ENCODE assay signal across 1 cellular context in the genomic region with DNA sequence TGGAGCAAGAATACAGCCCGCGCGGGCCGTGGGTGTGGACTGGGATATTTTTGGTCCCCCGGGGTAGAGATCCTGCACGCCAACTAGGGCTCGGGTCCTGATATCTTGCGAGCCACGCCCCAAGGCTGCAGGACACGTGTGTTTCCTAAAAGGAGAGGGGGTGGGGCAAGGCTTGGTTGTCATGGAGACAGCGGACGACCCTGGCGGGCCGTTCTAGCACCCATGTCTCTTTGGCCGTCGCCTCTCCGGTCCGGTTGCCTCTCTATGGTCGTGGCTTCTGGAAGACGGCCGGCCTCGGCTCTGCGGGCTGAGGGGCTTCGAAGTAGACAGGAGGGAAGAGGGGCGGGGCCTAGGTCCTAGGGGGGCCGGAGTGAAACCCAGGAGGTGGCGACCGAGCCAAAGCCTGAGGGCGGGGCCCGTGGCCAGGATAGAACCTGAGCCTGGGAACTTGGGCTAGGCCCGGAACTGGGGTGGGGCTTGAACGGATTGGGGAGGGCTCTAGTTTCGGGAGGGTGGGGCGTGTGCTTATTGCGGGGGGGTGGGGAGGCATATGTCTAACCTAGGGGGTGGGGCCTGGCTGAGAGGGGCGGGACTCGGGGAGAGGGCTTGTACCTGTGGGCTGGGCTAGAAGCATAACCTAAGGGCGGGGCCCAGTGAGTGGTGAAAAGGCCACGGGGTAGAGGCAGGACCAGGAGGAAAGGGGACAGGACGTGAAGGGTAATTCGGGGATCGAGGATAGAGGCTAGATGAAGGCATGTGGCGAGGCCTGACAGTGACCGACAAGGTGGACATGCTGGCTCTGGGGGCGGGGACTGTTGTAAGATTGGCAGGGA.
TF ChIP-seq lines count a peak whose summit lies in the region.

No MANE protein-coding gene starts in this region.

TF ChIP-seq in HEK293, 187 proteins besides CTCF, POLR2A, EP300 and RAD21 (continued from another document):
- TF ChIP-seq, protein P1, sequence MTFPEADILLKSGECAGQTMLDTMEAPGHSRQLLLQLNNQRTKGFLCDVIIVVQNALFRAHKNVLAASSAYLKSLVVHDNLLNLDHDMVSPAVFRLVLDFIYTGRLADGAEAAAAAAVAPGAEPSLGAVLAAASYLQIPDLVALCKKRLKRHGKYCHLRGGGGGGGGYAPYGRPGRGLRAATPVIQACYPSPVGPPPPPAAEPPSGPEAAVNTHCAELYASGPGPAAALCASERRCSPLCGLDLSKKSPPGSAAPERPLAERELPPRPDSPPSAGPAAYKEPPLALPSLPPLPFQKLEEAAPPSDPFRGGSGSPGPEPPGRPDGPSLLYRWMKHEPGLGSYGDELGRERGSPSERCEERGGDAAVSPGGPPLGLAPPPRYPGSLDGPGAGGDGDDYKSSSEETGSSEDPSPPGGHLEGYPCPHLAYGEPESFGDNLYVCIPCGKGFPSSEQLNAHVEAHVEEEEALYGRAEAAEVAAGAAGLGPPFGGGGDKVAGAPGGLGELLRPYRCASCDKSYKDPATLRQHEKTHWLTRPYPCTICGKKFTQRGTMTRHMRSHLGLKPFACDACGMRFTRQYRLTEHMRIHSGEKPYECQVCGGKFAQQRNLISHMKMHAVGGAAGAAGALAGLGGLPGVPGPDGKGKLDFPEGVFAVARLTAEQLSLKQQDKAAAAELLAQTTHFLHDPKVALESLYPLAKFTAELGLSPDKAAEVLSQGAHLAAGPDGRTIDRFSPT (tag by site-specific recombination; IDR thresholded peaks at IDR 0.05): no peak
- TF ChIP-seq ZNF623 (tag by site-specific recombination; IDR thresholded peaks at IDR 0.05) (no peak), ZXDB (tag by site-specific recombination; IDR thresholded peaks at IDR 0.05) (0 out of 2 replicates have a peak, but pooled peaks have one; percentile 14), KLF9 (tag by site-specific recombination; IDR thresholded peaks at IDR 0.05; ENCODE audit: low read depth) (peak; percentile 93), KLF10 (tag by site-specific recombination; IDR thresholded peaks at IDR 0.05) (peak; percentile 85), EGR2 (tag by site-specific recombination; IDR thresholded peaks at IDR 0.05; ENCODE audit: low read depth) (peak; percentile 58; the same call in 1 of the 2 replicates), ZNF549 (tag by site-specific recombination; IDR thresholded peaks at IDR 0.05) (no peak), ZNF184 (tag by site-specific recombination; IDR thresholded peaks at IDR 0.05) (no peak), ZNF548 (tag by site-specific recombination; IDR thresholded peaks at IDR 0.05) (no peak), ZNF2 (tag by site-specific recombination; IDR thresholded peaks at IDR 0.05) (no peak), HOXD13 (CRISPR knock-in tag; IDR thresholded peaks at IDR 0.05; ENCODE audit: borderline replicate concordance) (no peak), ZBTB20 (tag by site-specific recombination; IDR thresholded peaks at IDR 0.05) (no peak), KLF7 (tag by site-specific recombination; IDR thresholded peaks at IDR 0.05; ENCODE audit: borderline replicate concordance) (peak; percentile 47; the same call in 1 of the 2 replicates), ZNF660 (tag by site-specific recombination; IDR thresholded peaks at IDR 0.05) (0 out of 2 replicates have a peak, but pooled peaks have one; percentile 32), ZNF600 (tag by site-specific recombination; IDR thresholded peaks at IDR 0.05) (peak; percentile 96), ZBTB7A (tag by site-specific recombination; IDR thresholded peaks at IDR 0.05; ENCODE audit: low read depth) (no peak), ZNF394 (tag by site-specific recombination; IDR thresholded peaks at IDR 0.05; ENCODE audit: borderline replicate concordance) (0 out of 2 replicates have a peak, but pooled peaks have one; percentile 34), ZSCAN30 (tag by site-specific recombination; IDR thresholded peaks at IDR 0.05) (no peak), ZNF175 (tag by site-specific recombination; IDR thresholded peaks at IDR 0.05) (no peak), ZNF768 (tag by site-specific recombination; IDR thresholded peaks at IDR 0.05) (no peak), ZNF174 (tag by site-specific recombination; IDR thresholded peaks at IDR 0.05) (no peak), ZFP3 (tag by site-specific recombination; IDR thresholded peaks at IDR 0.05; ENCODE audit: low read depth) (no peak), GLIS1 (tag by site-specific recombination; IDR thresholded peaks at IDR 0.05) (peak; percentile 82), ZNF501 (tag by site-specific recombination; IDR thresholded peaks at IDR 0.05) (no peak), SP7 (tag by site-specific recombination; IDR thresholded peaks at IDR 0.05) (0 out of 2 replicates have a peak, but pooled peaks have one; percentile 12), HOXA7 (CRISPR knock-in tag; IDR thresholded peaks at IDR 0.05; ENCODE audit: borderline replicate concordance) (no peak), ZNF221 (tag by site-specific recombination; IDR thresholded peaks at IDR 0.05; ENCODE audit: borderline replicate concordance) (no peak), ZNF561 (tag by site-specific recombination; IDR thresholded peaks at IDR 0.05; ENCODE audit: borderline replicate concordance) (peak; percentile 86), ZFP41 (tag by site-specific recombination; IDR thresholded peaks at IDR 0.05; ENCODE audit: borderline replicate concordance) (no peak), OSR2 (tag by site-specific recombination; IDR thresholded peaks at IDR 0.05) (no peak), ZNF292 (tag by site-specific recombination; IDR thresholded peaks at IDR 0.05; ENCODE audit: borderline replicate concordance, low read depth) (no peak), SP3 (tag by site-specific recombination; IDR thresholded peaks at IDR 0.05) (peak; percentile 79), KLF16 (tag by site-specific recombination; IDR thresholded peaks at IDR 0.05) (peak; percentile 76), ZNF341 (tag by site-specific recombination; IDR thresholded peaks at IDR 0.05; ENCODE audit: low read depth) (peak; percentile 50; the same call in 1 of the 2 replicates), KLF8 (tag by site-specific recombination; IDR thresholded peaks at IDR 0.05) (peak; percentile 50; the same call in 1 of the 2 replicates)
- TF ChIP-seq, protein P2, sequence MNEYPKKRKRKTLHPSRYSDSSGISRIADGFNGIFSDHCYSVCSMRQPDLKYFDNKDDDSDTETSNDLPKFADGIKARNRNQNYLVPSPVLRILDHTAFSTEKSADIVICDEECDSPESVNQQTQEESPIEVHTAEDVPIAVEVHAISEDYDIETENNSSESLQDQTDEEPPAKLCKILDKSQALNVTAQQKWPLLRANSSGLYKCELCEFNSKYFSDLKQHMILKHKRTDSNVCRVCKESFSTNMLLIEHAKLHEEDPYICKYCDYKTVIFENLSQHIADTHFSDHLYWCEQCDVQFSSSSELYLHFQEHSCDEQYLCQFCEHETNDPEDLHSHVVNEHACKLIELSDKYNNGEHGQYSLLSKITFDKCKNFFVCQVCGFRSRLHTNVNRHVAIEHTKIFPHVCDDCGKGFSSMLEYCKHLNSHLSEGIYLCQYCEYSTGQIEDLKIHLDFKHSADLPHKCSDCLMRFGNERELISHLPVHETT (tag by site-specific recombination; IDR thresholded peaks at IDR 0.05): no peak
- TF ChIP-seq, protein P3, sequence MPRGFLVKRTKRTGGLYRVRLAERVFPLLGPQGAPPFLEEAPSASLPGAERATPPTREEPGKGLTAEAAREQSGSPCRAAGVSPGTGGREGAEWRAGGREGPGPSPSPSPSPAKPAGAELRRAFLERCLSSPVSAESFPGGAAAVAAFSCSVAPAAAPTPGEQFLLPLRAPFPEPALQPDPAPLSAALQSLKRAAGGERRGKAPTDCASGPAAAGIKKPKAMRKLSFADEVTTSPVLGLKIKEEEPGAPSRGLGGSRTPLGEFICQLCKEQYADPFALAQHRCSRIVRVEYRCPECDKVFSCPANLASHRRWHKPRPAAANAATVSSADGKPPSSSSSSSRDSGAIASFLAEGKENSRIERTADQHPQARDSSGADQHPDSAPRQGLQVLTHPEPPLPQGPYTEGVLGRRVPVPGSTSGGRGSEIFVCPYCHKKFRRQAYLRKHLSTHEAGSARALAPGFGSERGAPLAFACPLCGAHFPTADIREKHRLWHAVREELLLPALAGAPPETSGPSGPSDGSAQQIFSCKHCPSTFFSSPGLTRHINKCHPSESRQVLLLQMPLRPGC (tag by site-specific recombination; IDR thresholded peaks at IDR 0.05): no peak
- TF ChIP-seq, protein P4, sequence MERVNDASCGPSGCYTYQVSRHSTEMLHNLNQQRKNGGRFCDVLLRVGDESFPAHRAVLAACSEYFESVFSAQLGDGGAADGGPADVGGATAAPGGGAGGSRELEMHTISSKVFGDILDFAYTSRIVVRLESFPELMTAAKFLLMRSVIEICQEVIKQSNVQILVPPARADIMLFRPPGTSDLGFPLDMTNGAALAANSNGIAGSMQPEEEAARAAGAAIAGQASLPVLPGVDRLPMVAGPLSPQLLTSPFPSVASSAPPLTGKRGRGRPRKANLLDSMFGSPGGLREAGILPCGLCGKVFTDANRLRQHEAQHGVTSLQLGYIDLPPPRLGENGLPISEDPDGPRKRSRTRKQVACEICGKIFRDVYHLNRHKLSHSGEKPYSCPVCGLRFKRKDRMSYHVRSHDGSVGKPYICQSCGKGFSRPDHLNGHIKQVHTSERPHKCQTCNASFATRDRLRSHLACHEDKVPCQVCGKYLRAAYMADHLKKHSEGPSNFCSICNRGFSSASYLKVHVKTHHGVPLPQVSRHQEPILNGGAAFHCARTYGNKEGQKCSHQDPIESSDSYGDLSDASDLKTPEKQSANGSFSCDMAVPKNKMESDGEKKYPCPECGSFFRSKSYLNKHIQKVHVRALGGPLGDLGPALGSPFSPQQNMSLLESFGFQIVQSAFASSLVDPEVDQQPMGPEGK (tag by site-specific recombination; IDR thresholded peaks at IDR 0.05): peak; percentile 79; the same call in 1 of the 2 replicates
- TF ChIP-seq, protein P5, sequence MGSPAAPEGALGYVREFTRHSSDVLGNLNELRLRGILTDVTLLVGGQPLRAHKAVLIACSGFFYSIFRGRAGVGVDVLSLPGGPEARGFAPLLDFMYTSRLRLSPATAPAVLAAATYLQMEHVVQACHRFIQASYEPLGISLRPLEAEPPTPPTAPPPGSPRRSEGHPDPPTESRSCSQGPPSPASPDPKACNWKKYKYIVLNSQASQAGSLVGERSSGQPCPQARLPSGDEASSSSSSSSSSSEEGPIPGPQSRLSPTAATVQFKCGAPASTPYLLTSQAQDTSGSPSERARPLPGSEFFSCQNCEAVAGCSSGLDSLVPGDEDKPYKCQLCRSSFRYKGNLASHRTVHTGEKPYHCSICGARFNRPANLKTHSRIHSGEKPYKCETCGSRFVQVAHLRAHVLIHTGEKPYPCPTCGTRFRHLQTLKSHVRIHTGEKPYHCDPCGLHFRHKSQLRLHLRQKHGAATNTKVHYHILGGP (tag by site-specific recombination; IDR thresholded peaks at IDR 0.05): peak; percentile 91
- TF ChIP-seq, protein P6, sequence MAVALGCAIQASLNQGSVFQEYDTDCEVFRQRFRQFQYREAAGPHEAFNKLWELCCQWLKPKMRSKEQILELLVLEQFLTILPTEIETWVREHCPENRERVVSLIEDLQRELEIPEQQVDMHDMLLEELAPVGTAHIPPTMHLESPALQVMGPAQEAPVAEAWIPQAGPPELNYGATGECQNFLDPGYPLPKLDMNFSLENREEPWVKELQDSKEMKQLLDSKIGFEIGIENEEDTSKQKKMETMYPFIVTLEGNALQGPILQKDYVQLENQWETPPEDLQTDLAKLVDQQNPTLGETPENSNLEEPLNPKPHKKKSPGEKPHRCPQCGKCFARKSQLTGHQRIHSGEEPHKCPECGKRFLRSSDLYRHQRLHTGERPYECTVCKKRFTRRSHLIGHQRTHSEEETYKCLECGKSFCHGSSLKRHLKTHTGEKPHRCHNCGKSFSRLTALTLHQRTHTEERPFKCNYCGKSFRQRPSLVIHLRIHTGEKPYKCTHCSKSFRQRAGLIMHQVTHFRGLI (tag by site-specific recombination; IDR thresholded peaks at IDR 0.05): no peak
- TF ChIP-seq, protein P7, sequence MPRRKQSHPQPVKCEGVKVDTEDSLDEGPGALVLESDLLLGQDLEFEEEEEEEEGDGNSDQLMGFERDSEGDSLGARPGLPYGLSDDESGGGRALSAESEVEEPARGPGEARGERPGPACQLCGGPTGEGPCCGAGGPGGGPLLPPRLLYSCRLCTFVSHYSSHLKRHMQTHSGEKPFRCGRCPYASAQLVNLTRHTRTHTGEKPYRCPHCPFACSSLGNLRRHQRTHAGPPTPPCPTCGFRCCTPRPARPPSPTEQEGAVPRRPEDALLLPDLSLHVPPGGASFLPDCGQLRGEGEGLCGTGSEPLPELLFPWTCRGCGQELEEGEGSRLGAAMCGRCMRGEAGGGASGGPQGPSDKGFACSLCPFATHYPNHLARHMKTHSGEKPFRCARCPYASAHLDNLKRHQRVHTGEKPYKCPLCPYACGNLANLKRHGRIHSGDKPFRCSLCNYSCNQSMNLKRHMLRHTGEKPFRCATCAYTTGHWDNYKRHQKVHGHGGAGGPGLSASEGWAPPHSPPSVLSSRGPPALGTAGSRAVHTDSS (tag by site-specific recombination; IDR thresholded peaks at IDR 0.05): no peak
- TF ChIP-seq, protein P8, sequence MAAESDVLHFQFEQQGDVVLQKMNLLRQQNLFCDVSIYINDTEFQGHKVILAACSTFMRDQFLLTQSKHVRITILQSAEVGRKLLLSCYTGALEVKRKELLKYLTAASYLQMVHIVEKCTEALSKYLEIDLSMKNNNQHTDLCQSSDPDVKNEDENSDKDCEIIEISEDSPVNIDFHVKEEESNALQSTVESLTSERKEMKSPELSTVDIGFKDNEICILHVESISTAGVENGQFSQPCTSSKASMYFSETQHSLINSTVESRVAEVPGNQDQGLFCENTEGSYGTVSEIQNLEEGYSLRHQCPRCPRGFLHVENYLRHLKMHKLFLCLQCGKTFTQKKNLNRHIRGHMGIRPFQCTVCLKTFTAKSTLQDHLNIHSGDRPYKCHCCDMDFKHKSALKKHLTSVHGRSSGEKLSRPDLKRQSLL (tag by site-specific recombination; IDR thresholded peaks at IDR 0.05): peak; percentile 62; the same call in 1 of the 2 replicates
- TF ChIP-seq, protein P9, sequence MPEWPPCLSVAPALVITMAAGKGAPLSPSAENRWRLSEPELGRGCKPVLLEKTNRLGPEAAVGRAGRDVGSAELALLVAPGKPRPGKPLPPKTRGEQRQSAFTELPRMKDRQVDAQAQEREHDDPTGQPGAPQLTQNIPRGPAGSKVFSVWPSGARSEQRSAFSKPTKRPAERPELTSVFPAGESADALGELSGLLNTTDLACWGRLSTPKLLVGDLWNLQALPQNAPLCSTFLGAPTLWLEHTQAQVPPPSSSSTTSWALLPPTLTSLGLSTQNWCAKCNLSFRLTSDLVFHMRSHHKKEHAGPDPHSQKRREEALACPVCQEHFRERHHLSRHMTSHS (tag by site-specific recombination; IDR thresholded peaks at IDR 0.05): no peak
